In genomic region chr4:187309456-187309855, GRCh38 we compare ENCODE assay signal across 24 cellular contexts.
DNase-seq lines count a peak whose midpoint lies in the region; ATAC-seq and TF ChIP-seq lines count a peak whose summit lies in the region.
"Had no signal": no experiment of that assay in that cellular context is flagged by ENCODE, and none has a peak within 500 bp of the region (broad histone marks: within the 10 kb centered on the region; RNA-seq: fewer than 3 reads in every experiment).

No MANE protein-coding gene starts in this region.

- no peaks in the 10 kb centered on the region for H3K27me3 ChIP-seq in osteoblast (ENCODE audit: insufficient read depth, low read length)
- H3K27me3 ChIP-seq in body of pancreas, result no peaks in the 10 kb centered on the region
- H3K27me3 ChIP-seq in aorta (ENCODE audit: control insufficient read depth in 1 of 2, insufficient read depth in 2 of 2, low read length in 1 of 2), result no peaks in the 10 kb centered on the region
- H3K27me3 ChIP-seq: cardiac muscle cell, left lung had no signal

- DNase-seq in GM03348 (ENCODE audit: low spot score), result peak; percentile 35
- DNase-seq in RPMI7951 (ENCODE audit: low read depth), result peak; percentile 19
- DNase-seq in choroid plexus epithelial cell (ENCODE audit: low read depth), result peak; percentile 29
- DNase-seq in osteoblast (ENCODE audit: insufficient read length, low spot score, missing footprints), result no peak
- no peak for DNase-seq in body of pancreas
- DNase-seq in aorta, result no peak
- DNase-seq: activated CD4-positive, alpha-beta T cell treated with anti-CD3 and anti-CD28 coated beads for 48 hours; CD8-positive, alpha-beta T cell; head of caudate nucleus; Kasumi-1; left lung; midbrain; NCI-H1417; NCI-H2107; NCI-H524; Right ventricle myocardium superior; stimulated activated CD4-positive, alpha-beta T cell treated with anti-CD3 and anti-CD28 coated beads, Interleukin-2, amount 100 ng/mL, for 24 hours; stimulated activated naive B cell treated with anti-CD40 and anti-IgM and Interleukin-4, amounts not matched to agents 10 μg/mL and 1 μg/mL and 100 μg/mL, for 72 hours; T-cell had no signal

- peak overlapping the region; percentile 13 for H3K4me2 ChIP-seq in osteoblast (ENCODE audit: insufficient read depth, low read length)

- ATAC-seq in body of pancreas, result no peak
- no peak for ATAC-seq in GM18502 (IDR thresholded peaks at IDR 0.05; ENCODE audit: poor library complexity, unreplicated experiment)
- no peak for ATAC-seq in aorta (ENCODE audit: low FRiP score)
- no peak for ATAC-seq in GM18498 (IDR thresholded peaks at IDR 0.05; ENCODE audit: unreplicated experiment)
- ATAC-seq: CD8-positive, alpha-beta T cell; left lung; stimulated activated naive B cell treated with anti-CD40 and anti-IgM and Interleukin-4, amounts not matched to agents 10 μg/mL and 1 μg/mL and 100 μg/mL, for 72 hours; T-cell had no signal

- intact Hi-C loops in body of pancreas (cut with DNase I), result no loop called here
- intact Hi-C loops in aorta (cut with DNase I), result no loop called here

- H3K27ac ChIP-seq in osteoblast (ENCODE audit: low read depth, low read length) (no peak overlapping the region), body of pancreas (no peak overlapping the region), aorta (ENCODE audit: low read depth in 1 of 2, low read length in 2 of 2) (no peak overlapping the region)
- H3K27ac ChIP-seq: cardiac muscle cell, left lung, skin epidermis had no signal

- H3K9me3 ChIP-seq in osteoblast (ENCODE audit: low read depth, low read length), result no peaks in the 10 kb centered on the region
- H3K9me3 ChIP-seq in body of pancreas, result no peaks in the 10 kb centered on the region
- H3K9me3 ChIP-seq in aorta (ENCODE audit: control insufficient read depth, low read length), result no peaks in the 10 kb centered on the region
- H3K9me3 ChIP-seq: HAP-1, left lung had no signal

- TF ChIP-seq CTCF in choroid plexus epithelial cell (conservative IDR thresholded peaks at IDR 0.05; ENCODE audit: low read depth, low read length) (no peak), osteoblast (IDR thresholded peaks at IDR 0.05; ENCODE audit: extremely low read depth, low read depth, low read length) (no peak), body of pancreas (IDR thresholded peaks at IDR 0.05) (no peak)

- H3K4me1 ChIP-seq in osteoblast (ENCODE audit: insufficient read depth, low read length) (peaks cover 11% of the 10 kb centered on the region), body of pancreas (no peaks in the 10 kb centered on the region), aorta (ENCODE audit: control insufficient read depth in 1 of 2, insufficient read depth in 2 of 2, low read length in 2 of 2) (no peaks in the 10 kb centered on the region)
- H3K4me1 ChIP-seq: HAP-1, left lung had no signal

- H3K36me3 ChIP-seq in osteoblast (ENCODE audit: insufficient read depth, low read length) (no peaks in the 10 kb centered on the region), body of pancreas (replicated peaks in 1 of 2; ENCODE audit: insufficient read depth in 1 of 2, low read depth in 2 of 2) (no peaks in the 10 kb centered on the region), aorta (ENCODE audit: control insufficient read depth in 1 of 2, insufficient read depth in 2 of 2, low read length in 1 of 2) (no peaks in the 10 kb centered on the region)
- H3K36me3 ChIP-seq: cardiac muscle cell, HAP-1, left lung had no signal

- H3K4me3 ChIP-seq in choroid plexus epithelial cell (ENCODE audit: low read depth, low read length), result no peak overlapping the region
- no peak overlapping the region for H3K4me3 ChIP-seq in osteoblast (ENCODE audit: insufficient read depth, low read length)
- no peak overlapping the region for H3K4me3 ChIP-seq in body of pancreas
- H3K4me3 ChIP-seq in aorta (ENCODE audit: low read length in 2 of 2), result no peak overlapping the region
- H3K4me3 ChIP-seq: cardiac muscle cell, HAP-1, left lung, skin epidermis had no signal

- no peak overlapping the region for H2AFZ ChIP-seq in osteoblast (ENCODE audit: low read length)

- WGBS in body of pancreas, 2 donors, result 65 to 66% methylated on average over 3 of the region's 3 CpGs
- 86 to 88% methylated on average over 3 of the region's 3 CpGs for WGBS in aorta, 2 donors

- TF ChIP-seq POLR2A in body of pancreas (IDR thresholded peaks at IDR 0.05), result no peak

- no peaks in the 10 kb centered on the region for H4K20me1 ChIP-seq in osteoblast (ENCODE audit: insufficient read depth, low read length)

- H3K79me2 ChIP-seq in osteoblast (ENCODE audit: insufficient read depth, low read length), result no peaks in the 10 kb centered on the region

Comparison
In these comparisons a context has a peak if more than half of its experiments do, and no peak if none do; other contexts are left out.
1. DNase-seq: peak in GM03348 (single experiment), RPMI7951 (single experiment) and choroid plexus epithelial cell (single experiment); none in osteoblast (single experiment), body of pancreas (0 of 4) and aorta (0 of 2).